ENCODE assay signal across 8 cellular contexts in genomic region chr1:27388337-27389005, GRCh38. TPM values are rescaled to one million over a fixed set of nuclear protein-coding genes. Genes with fewer than 3 reads are reported as not detected.
DNase-seq lines count a peak whose midpoint lies in the region; ATAC-seq and TF ChIP-seq lines count a peak whose summit lies in the region.

No MANE protein-coding gene starts in this region.

- H3K27ac Mint-ChIP-seq in activated CD8-positive, alpha-beta T cell treated with anti-CD3 and anti-CD28 coated beads, Interleukin-2, amount 10 ng/mL, durations not matched to agents 7 days and 5 days = no peak overlapping the region
- H3K27ac Mint-ChIP-seq in endothelial cell (ENCODE audit: unreplicated experiment) = peak overlapping the region; percentile 91
- H3K27ac Mint-ChIP-seq in neural crest cell (ENCODE audit: unreplicated experiment) = no peak overlapping the region

- intact Hi-C loops in thyroid gland (cut with DNase I) = no loop called here

- H3K36me3 ChIP-seq in thyroid gland = no peaks in the 10 kb centered on the region

- no peaks in the 10 kb centered on the region for H3K36me3 Mint-ChIP-seq in activated CD8-positive, alpha-beta T cell treated with anti-CD3 and anti-CD28 coated beads, Interleukin-2, amount 10 ng/mL, durations not matched to agents 7 days and 5 days (ENCODE audit: low read depth)
- H3K36me3 Mint-ChIP-seq in endothelial cell (ENCODE audit: low read depth, unreplicated experiment) (no peaks in the 10 kb centered on the region), neural crest cell (ENCODE audit: low read depth) (no peaks in the 10 kb centered on the region)

- TF ChIP-seq POLR2A in thyroid gland (IDR thresholded peaks at IDR 0.05) = no peak

- 36 to 39% methylated on average over 5 of the region's 5 CpGs for WGBS in thyroid gland, 2 donors

- no peaks in the 10 kb centered on the region for H3K9me3 ChIP-seq in thyroid gland

- H3K27me3 Mint-ChIP-seq in activated CD8-positive, alpha-beta T cell treated with anti-CD3 and anti-CD28 coated beads, Interleukin-2, amount 10 ng/mL, durations not matched to agents 7 days and 5 days (ENCODE audit: low read depth) = peaks cover 17% of the 10 kb centered on the region
- H3K27me3 Mint-ChIP-seq in endothelial cell (ENCODE audit: unreplicated experiment) (peaks cover 10% of the 10 kb centered on the region), neural crest cell (ENCODE audit: low read depth) (peaks cover 7% of the 10 kb centered on the region)

- no peaks in the 10 kb centered on the region for H3K27me3 ChIP-seq in thyroid gland

- POLR2A ChIA-PET in activated CD8-positive, alpha-beta T cell treated with anti-CD3 and anti-CD28 coated beads, Interleukin-2, amount 10 ng/mL, durations not matched to agents 7 days and 5 days (lab: Charles Lee) = no interaction called here

- H3K9me3 Mint-ChIP-seq in activated CD8-positive, alpha-beta T cell treated with anti-CD3 and anti-CD28 coated beads, Interleukin-2, amount 10 ng/mL, durations not matched to agents 7 days and 5 days (ENCODE audit: insufficient read depth) = no peaks in the 10 kb centered on the region
- no peaks in the 10 kb centered on the region for H3K9me3 Mint-ChIP-seq in endothelial cell (ENCODE audit: unreplicated experiment)
- H3K9me3 Mint-ChIP-seq in neural crest cell = no peaks in the 10 kb centered on the region

- CTCF ChIA-PET in activated CD8-positive, alpha-beta T cell treated with anti-CD3 and anti-CD28 coated beads, Interleukin-2, amount 10 ng/mL, durations not matched to agents 7 days and 5 days (lab: Charles Lee) = interaction anchor here (0.7 to 6.7 kb wide), 18 partner anchors 9 to 344 kb away, joined by 3 to 60 read pairs (median 4); partner anchors contain the start of genes AHDC1 and MAP3K6

- H3K4me1 Mint-ChIP-seq in activated CD8-positive, alpha-beta T cell treated with anti-CD3 and anti-CD28 coated beads, Interleukin-2, amount 10 ng/mL, durations not matched to agents 7 days and 5 days (ENCODE audit: low read depth) = peaks cover 20% of the 10 kb centered on the region
- peaks cover 23% of the 10 kb centered on the region for H3K4me1 Mint-ChIP-seq in endothelial cell (ENCODE audit: unreplicated experiment)
- peaks cover 14% of the 10 kb centered on the region for H3K4me1 Mint-ChIP-seq in neural crest cell

- no peak for ATAC-seq in activated CD8-positive, alpha-beta T cell treated with anti-CD3 and anti-CD28 coated beads, Interleukin-2, amount 10 ng/mL, durations not matched to agents 7 days and 5 days
- ATAC-seq in GM21360 (IDR thresholded peaks at IDR 0.05; ENCODE audit: unreplicated experiment) = no peak

- DNase-seq in activated gamma-delta T cell treated with Interleukin-2 at 50 U/mL for 16 hours (peak; percentile 76), activated gamma-delta T cell (lab: John Stamatoyannopoulos, UW) (no peak), NCI-H460 (ENCODE audit: extremely low read depth, low read depth) (peak; percentile 46), endothelial cell (ENCODE audit: low spot score) (peak; percentile 63), neural crest cell (ENCODE audit: low read depth, low spot score) (peak; percentile 47), thyroid gland (peak; percentile 79 to 85)
- peak; percentile 85 for DNase-seq in activated CD8-positive, alpha-beta T cell treated with anti-CD3 and anti-CD28 coated beads, Interleukin-2, amount 10 ng/mL, durations not matched to agents 7 days and 5 days

- no peak overlapping the region for H3K4me3 Mint-ChIP-seq in activated CD8-positive, alpha-beta T cell treated with anti-CD3 and anti-CD28 coated beads, Interleukin-2, amount 10 ng/mL, durations not matched to agents 7 days and 5 days
- H3K4me3 Mint-ChIP-seq in endothelial cell (ENCODE audit: unreplicated experiment) (peak overlapping the region; percentile 60), neural crest cell (peak overlapping the region; percentile 12)

- peak overlapping the region in 2 of 3 donors; percentile 24 to 53 for H3K27ac ChIP-seq in thyroid gland

- no peak overlapping the region for H3K4me3 ChIP-seq in thyroid gland (replicated peaks in 1 of 3)

- peaks cover 13 to 19% of the 10 kb centered on the region in 2 donors for H3K4me1 ChIP-seq in thyroid gland

- peak; percentile 96 for TF ChIP-seq CTCF in endothelial cell (IDR thresholded peaks at IDR 0.05; ENCODE audit: unreplicated experiment)
- peak; percentile 89 for TF ChIP-seq CTCF in neural crest cell (conservative IDR thresholded peaks at IDR 0.05)
- TF ChIP-seq CTCF in thyroid gland (IDR thresholded peaks at IDR 0.05) = peak; percentile 77 to 95 (median 88)

RNA-seq across cellular contexts. Expression of gene GPR3, which starts 4.0 kb away (rescaled TPM):
- total RNA-seq in NCI-H460 (2014; rRNA removed; shearing (Covaris generic)) = 1.0 and 1.1 TPM in 2 replicates
- polyA plus RNA-seq in NCI-H460 (2014; cell fraction: nucleus; rRNA removed) = 3.4 and 4.4 TPM in 2 replicates
- under 1 TPM; 0.47 to 0.66 TPM for total RNA-seq in activated CD8-positive, alpha-beta T cell treated with anti-CD3 and anti-CD28 coated beads, Interleukin-2, amount 10 ng/mL, durations not matched to agents 7 days and 5 days
- 2.4 TPM for total RNA-seq in endothelial cell (ENCODE audit: unreplicated experiment)
- total RNA-seq in neural crest cell = 6.1 and 7.0 TPM in 2 replicates
- 1 to 10 TPM in 1 of 4 donors, under 1 TPM in 3; 0.11 to 2.1 (median 0.60) TPM for total RNA-seq in thyroid gland

RNA-seq across cellular contexts. Expression of gene CD164L2, which starts 5.3 kb away (rescaled TPM):
- not detected in 2 replicates for total RNA-seq in NCI-H460 (2014; rRNA removed; shearing (Covaris generic))
- polyA plus RNA-seq in NCI-H460 (2014; cell fraction: nucleus; rRNA removed) = not detected in 2 replicates
- total RNA-seq in activated CD8-positive, alpha-beta T cell treated with anti-CD3 and anti-CD28 coated beads, Interleukin-2, amount 10 ng/mL, durations not matched to agents 7 days and 5 days = not detected
- 0.72 TPM for total RNA-seq in endothelial cell (ENCODE audit: unreplicated experiment)
- not detected in 2 replicates for total RNA-seq in neural crest cell
- under 1 TPM in 3 of 4 donors, not detected in 1; 0.50 to 0.63 (median 0.54) TPM for total RNA-seq in thyroid gland

RNA-seq across cellular contexts. Expression of gene FCN3, which starts 13.8 kb away (rescaled TPM):
- not detected in 2 replicates for total RNA-seq in NCI-H460 (2014; rRNA removed; shearing (Covaris generic))
- not detected in 2 replicates for polyA plus RNA-seq in NCI-H460 (2014; cell fraction: nucleus; rRNA removed)
- total RNA-seq in activated CD8-positive, alpha-beta T cell treated with anti-CD3 and anti-CD28 coated beads, Interleukin-2, amount 10 ng/mL, durations not matched to agents 7 days and 5 days = not detected
- total RNA-seq in endothelial cell (ENCODE audit: unreplicated experiment) (132 TPM), neural crest cell (not detected in 2 replicates), thyroid gland (10 to 100 TPM in 2 of 4 donors, 1 to 10 TPM in 2; 7.4 to 33.4 (median 10.7) TPM)

RNA-seq across cellular contexts. Expression of gene MAP3K6, which starts 21.7 kb away (rescaled TPM):
- 2.7 and 4.4 TPM in 2 replicates for total RNA-seq in NCI-H460 (2014; rRNA removed; shearing (Covaris generic))
- 23.6 and 25.4 TPM in 2 replicates for polyA plus RNA-seq in NCI-H460 (2014; cell fraction: nucleus; rRNA removed)
- 10 to 100 TPM in 1 of 2 experiments, 1 to 10 TPM in 1; 7.8 to 12.3 TPM for total RNA-seq in activated CD8-positive, alpha-beta T cell treated with anti-CD3 and anti-CD28 coated beads, Interleukin-2, amount 10 ng/mL, durations not matched to agents 7 days and 5 days
- total RNA-seq in endothelial cell (ENCODE audit: unreplicated experiment) (35.7 TPM), neural crest cell (12.9 and 13.6 TPM in 2 replicates), thyroid gland (10 to 100 TPM; 17.6 to 62.9 (median 32.3) TPM)

RNA-seq across cellular contexts. Expression of gene SYTL1, which starts 46.6 kb away (rescaled TPM):
- 0.37 TPM in 1 of 2 replicates, not detected in the other for total RNA-seq in NCI-H460 (2014; rRNA removed; shearing (Covaris generic))
- polyA plus RNA-seq in NCI-H460 (2014; cell fraction: nucleus; rRNA removed) = 1.1 and 1.7 TPM in 2 replicates
- 10 to 100 TPM; 81.0 to 83.1 TPM for total RNA-seq in activated CD8-positive, alpha-beta T cell treated with anti-CD3 and anti-CD28 coated beads, Interleukin-2, amount 10 ng/mL, durations not matched to agents 7 days and 5 days
- total RNA-seq in endothelial cell (ENCODE audit: unreplicated experiment) (1.3 TPM), neural crest cell (0.72 and 1.4 TPM in 2 replicates), thyroid gland (10 to 100 TPM; 12.4 to 23.9 (median 18.4) TPM)
